ENCODE assay signal across 10 cellular contexts in genomic region chrX:147913570-147913969, GRCh38. TPM values are rescaled to one million over a fixed set of nuclear protein-coding genes. Genes with fewer than 3 reads are reported as not detected.
DNase-seq lines count a peak whose midpoint lies in the region; ATAC-seq and TF ChIP-seq lines count a peak whose summit lies in the region.
"Had no signal": no experiment of that assay in that cellular context is flagged by ENCODE, and none has a peak within 500 bp of the region (broad histone marks: within the 10 kb centered on the region; RNA-seq: fewer than 3 reads in every experiment).

No MANE protein-coding gene starts in this region.

- TF ChIP-seq CTCF in Calu3 (IDR thresholded peaks at IDR 0.05; ENCODE audit: unreplicated experiment): no peak
- no peak for TF ChIP-seq CTCF in NB4 (IDR thresholded peaks at IDR 0.05; ENCODE audit: low read depth, low read length)
- TF ChIP-seq CTCF in coronary artery (IDR thresholded peaks at IDR 0.05): no peak
- TF ChIP-seq CTCF in nephron (IDR thresholded peaks at IDR 0.05; ENCODE audit: unreplicated experiment in 3 of 3): no peak
- no peak for TF ChIP-seq CTCF in vagina (IDR thresholded peaks at IDR 0.05)
- no peak for TF ChIP-seq CTCF in RWPE1 (conservative IDR thresholded peaks at IDR 0.05; ENCODE audit: low read depth)

- H3K4me3 ChIP-seq in NB4 (ENCODE audit: low read depth, low read length) (peak overlapping the region; percentile 82), coronary artery (peak overlapping the region; percentile 74), vagina (peak overlapping the region in 1 of 2 donors; percentile 74)

- BruUV-seq in Calu3 (replicated peaks; lab: Mats Ljungman, UMichigan): TSS peak; percentile 21

- H3K4me1 Mint-ChIP-seq in Calu3 (ENCODE audit: low read depth, unreplicated experiment) (peaks cover 15% of the 10 kb centered on the region), nephron (peaks cover 40% of the 10 kb centered on the region)

- no peaks in the 10 kb centered on the region for H3K36me3 ChIP-seq in vagina

- H3K27ac ChIP-seq in coronary artery (no peak overlapping the region), vagina (no peak overlapping the region), RWPE1 (no peak overlapping the region)

- no peaks in the 10 kb centered on the region for H3K27me3 Mint-ChIP-seq in Calu3 (ENCODE audit: unreplicated experiment)
- no peaks in the 10 kb centered on the region for H3K27me3 Mint-ChIP-seq in nephron (ENCODE audit: low read depth)

- CTCF ChIA-PET in Calu3 (lab: Charles Lee) (no interaction called here), RWPE1 (lab: Yijun Ruan, JAX) (no interaction called here)

- TF ChIP-seq POLR2A in NB4 (IDR thresholded peaks at IDR 0.05; ENCODE audit: extremely low read depth, insufficient read length) (no peak), vagina (IDR thresholded peaks at IDR 0.05) (no peak)

- intact Hi-C loops in Calu3 (cut with micrococcal nuclease; ENCODE audit: unreplicated experiment) (no loop called here), vagina (cut with DNase I) (no loop called here)

- H3K27ac Mint-ChIP-seq in Calu3 (ENCODE audit: unreplicated experiment): no peak overlapping the region
- peak overlapping the region; percentile 32 to 97 (median 97) for H3K27ac Mint-ChIP-seq in nephron

- POLR2A ChIA-PET in RWPE1 (lab: Yijun Ruan, JAX; ENCODE audit: low non-redundant PET): no interaction called here

- no peak for ATAC-seq in GM19023 (IDR thresholded peaks at IDR 0.05; ENCODE audit: unreplicated experiment)
- ATAC-seq: mucosa of descending colon had no signal

- H3K36me3 Mint-ChIP-seq in Calu3 (ENCODE audit: insufficient read depth, unreplicated experiment) (peaks cover 26% of the 10 kb centered on the region), nephron (ENCODE audit: low read depth) (peaks cover 4% of the 10 kb centered on the region)

- H3K9me3 Mint-ChIP-seq in Calu3 (ENCODE audit: low read depth, unreplicated experiment) (no peaks in the 10 kb centered on the region), nephron (no peaks in the 10 kb centered on the region)

- H3K27me3 ChIP-seq in vagina: no peaks in the 10 kb centered on the region

- H3K4me3 Mint-ChIP-seq in Calu3 (ENCODE audit: low read depth, unreplicated experiment) (peak overlapping the region; percentile 97), nephron (peak overlapping the region; percentile 97 to 99 (median 99))

- DNase-seq in Calu3 (no peak), NB4 (ENCODE audit: low read depth) (no peak), coronary artery (ENCODE audit: low spot score) (no peak), vagina (ENCODE audit: extremely low spot score in 2 of 2) (no peak), RWPE1 (ENCODE audit: low spot score) (no peak), hypothalamus (lab: John Stamatoyannopoulos, UW) (no peak)
- DNase-seq: central memory CD4-positive, alpha-beta T cell; mucosa of descending colon had no signal

- peaks cover 24% of the 10 kb centered on the region for H3K4me1 ChIP-seq in vagina

- H3K9me3 ChIP-seq in vagina: no peaks in the 10 kb centered on the region
- H3K9me3 ChIP-seq: mucosa of descending colon had no signal

RNA-seq across cellular contexts. Expression of gene FMR1, which starts 1.9 kb away (rescaled TPM):
- 61.9 and 66.5 TPM in 2 replicates for total RNA-seq in Calu3 (2022)
- 29.7 TPM for total RNA-seq in vagina
